ENCODE assay signal across 30 cellular contexts in the genomic region with DNA sequence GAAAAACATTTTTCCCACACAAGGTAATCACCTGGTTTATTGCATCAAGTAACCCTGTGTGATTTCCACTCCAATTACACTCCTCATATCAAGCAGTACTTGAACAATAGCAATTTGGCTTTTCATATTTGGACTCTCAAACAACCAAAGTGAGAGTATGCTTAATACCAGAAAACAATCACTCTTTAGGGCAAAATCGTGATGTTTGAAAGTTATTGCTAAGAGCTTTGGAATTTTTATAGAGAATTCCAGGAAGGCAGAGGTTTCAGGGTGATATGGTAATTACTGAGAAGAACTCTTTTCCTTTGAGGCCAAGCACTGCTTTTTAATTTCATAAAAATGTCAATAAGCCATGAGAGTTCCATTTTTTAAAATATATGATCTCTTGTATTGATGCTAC.
"Had no signal": no experiment of that assay in that cellular context is flagged by ENCODE, and none has a peak within 500 bp of the region (broad histone marks: within the 10 kb centered on the region; RNA-seq: fewer than 3 reads in every experiment).

No MANE protein-coding gene starts in this region.

- H3K36me3 ChIP-seq: breast epithelium, Peyer's patch, SJSA1 had no signal

- DNase-seq: activated CD4-positive, alpha-beta T cell treated with anti-CD3 and anti-CD28 coated beads, Interleukin-2, amount 10 ng/mL, durations not matched to agents 24 days and 14 days; activated CD4-positive, alpha-beta T cell treated with anti-CD3 and anti-CD28 coated beads, Interleukin-2, amount 50 U/mL, for 48 hours; activated CD4-positive, CD25-positive, alpha-beta regulatory T cell treated with anti-CD3 and anti-CD28 coated beads, Interleukin-2, amount 50 U/mL, for 72 hours; activated CD8-positive, alpha-beta memory T cell treated with anti-CD3 and anti-CD28 coated beads, Interleukin-2, amount 10 ng/mL, durations not matched to agents 7 days and 5 days; activated effector memory CD4-positive, alpha-beta T cell treated with Interleukin-2 at 50 U/mL for 16 hours; activated naive CD4-positive, alpha-beta T cell; activated T-cell treated with anti-CD3 and anti-CD28 coated beads, Interleukin-2, amount 50 U/mL, for 24 hours; aorta; caudate nucleus; Karpas-422; NCI-H1105 treated with DMSO at 0.1 percent for 48 hours; NCI-H1436 treated with DMSO at 0.1 percent for 48 hours; NCI-H187; NCI-H2081; NCI-H2171; NCI-H345; NCI-H510A; NCI-H69; NK-92 treated with Interleukin-12 subunit alpha and Interleukin-12 subunit beta, amount 100 ng/mL, for 24 hours; OCI-M1; Peyer's patch; Right ventricle myocardium superior; T-helper 17 cell; T-helper 9 cell had no signal

- ATAC-seq: activated CD8-positive, alpha-beta memory T cell treated with anti-CD3 and anti-CD28 coated beads, Interleukin-2, amount 10 ng/mL, durations not matched to agents 7 days and 5 days; T-helper 17 cell; WTC11 had no signal

- H3K4me1 ChIP-seq: breast epithelium, Peyer's patch, SJSA1 had no signal

- H3K27ac Mint-ChIP-seq: activated CD4-positive, alpha-beta T cell treated with anti-CD3 and anti-CD28 coated beads, Interleukin-2, amount 10 ng/mL, durations not matched to agents 24 days and 14 days; activated CD8-positive, alpha-beta memory T cell treated with anti-CD3 and anti-CD28 coated beads, Interleukin-2, amount 10 ng/mL, durations not matched to agents 7 days and 5 days; activated naive CD4-positive, alpha-beta T cell treated with anti-CD3 and anti-CD28 coated beads, Interleukin-2, amount 50 U/mL, for 24 hours; activated T-cell treated with anti-CD3 and anti-CD28 coated beads, Interleukin-2, amount 50 U/mL, for 24 hours; activated T-helper 1 cell treated with anti-CD3 and anti-CD28 coated beads, Interleukin-12 subunit alpha, Interleukin-12 subunit beta, Interleukin-2, Interleukin-4 antibody, amounts not matched to agents 30 ng/mL and 10 ng/mL and 1 ng/mL, durations not matched to agents 14 hours and 24 hours and 36 hours; T-helper 17 cell; WTC11 had no signal

- H3K27ac ChIP-seq: breast epithelium, Peyer's patch, RWPE1, SJSA1 had no signal

- H3K27me3 Mint-ChIP-seq: activated CD4-positive, alpha-beta T cell treated with anti-CD3 and anti-CD28 coated beads, Interleukin-2, amount 10 ng/mL, durations not matched to agents 24 days and 14 days; activated CD8-positive, alpha-beta memory T cell treated with anti-CD3 and anti-CD28 coated beads, Interleukin-2, amount 10 ng/mL, durations not matched to agents 7 days and 5 days; activated naive CD4-positive, alpha-beta T cell treated with anti-CD3 and anti-CD28 coated beads, Interleukin-2, amount 50 U/mL, for 24 hours; activated T-cell treated with anti-CD3 and anti-CD28 coated beads, Interleukin-2, amount 50 U/mL, for 24 hours; T-helper 17 cell had no signal

- H3K27me3 ChIP-seq: breast epithelium, Peyer's patch, SJSA1 had no signal

- H3K9me3 ChIP-seq: breast epithelium, Peyer's patch, SJSA1 had no signal

- H3K9me3 Mint-ChIP-seq: activated naive CD4-positive, alpha-beta T cell treated with anti-CD3 and anti-CD28 coated beads, Interleukin-2, amount 50 U/mL, for 24 hours had no signal

- H3K36me3 Mint-ChIP-seq: activated CD8-positive, alpha-beta memory T cell treated with anti-CD3 and anti-CD28 coated beads, Interleukin-2, amount 10 ng/mL, durations not matched to agents 7 days and 5 days; activated naive CD4-positive, alpha-beta T cell treated with anti-CD3 and anti-CD28 coated beads, Interleukin-2, amount 50 U/mL, for 24 hours; WTC11 had no signal

- H3K4me1 Mint-ChIP-seq: activated CD4-positive, alpha-beta T cell treated with anti-CD3 and anti-CD28 coated beads, Interleukin-2, amount 10 ng/mL, durations not matched to agents 24 days and 14 days; activated CD8-positive, alpha-beta memory T cell treated with anti-CD3 and anti-CD28 coated beads, Interleukin-2, amount 10 ng/mL, durations not matched to agents 7 days and 5 days; activated naive CD4-positive, alpha-beta T cell treated with anti-CD3 and anti-CD28 coated beads, Interleukin-2, amount 50 U/mL, for 24 hours; T-helper 17 cell had no signal

- H3K4me3 Mint-ChIP-seq: activated CD4-positive, alpha-beta T cell treated with anti-CD3 and anti-CD28 coated beads, Interleukin-2, amount 10 ng/mL, durations not matched to agents 24 days and 14 days; activated CD8-positive, alpha-beta memory T cell treated with anti-CD3 and anti-CD28 coated beads, Interleukin-2, amount 10 ng/mL, durations not matched to agents 7 days and 5 days; activated naive CD4-positive, alpha-beta T cell treated with anti-CD3 and anti-CD28 coated beads, Interleukin-2, amount 50 U/mL, for 24 hours; activated T-cell treated with anti-CD3 and anti-CD28 coated beads, Interleukin-2, amount 50 U/mL, for 24 hours; activated T-helper 1 cell treated with anti-CD3 and anti-CD28 coated beads, Interleukin-12 subunit alpha, Interleukin-12 subunit beta, Interleukin-2, Interleukin-4 antibody, amounts not matched to agents 30 ng/mL and 10 ng/mL and 1 ng/mL, durations not matched to agents 14 hours and 24 hours and 36 hours; T-helper 17 cell; WTC11 had no signal

- H3K4me3 ChIP-seq: breast epithelium, Peyer's patch, SJSA1 had no signal
